18 cellular contexts compared by ENCODE assay signal in the genomic region with DNA sequence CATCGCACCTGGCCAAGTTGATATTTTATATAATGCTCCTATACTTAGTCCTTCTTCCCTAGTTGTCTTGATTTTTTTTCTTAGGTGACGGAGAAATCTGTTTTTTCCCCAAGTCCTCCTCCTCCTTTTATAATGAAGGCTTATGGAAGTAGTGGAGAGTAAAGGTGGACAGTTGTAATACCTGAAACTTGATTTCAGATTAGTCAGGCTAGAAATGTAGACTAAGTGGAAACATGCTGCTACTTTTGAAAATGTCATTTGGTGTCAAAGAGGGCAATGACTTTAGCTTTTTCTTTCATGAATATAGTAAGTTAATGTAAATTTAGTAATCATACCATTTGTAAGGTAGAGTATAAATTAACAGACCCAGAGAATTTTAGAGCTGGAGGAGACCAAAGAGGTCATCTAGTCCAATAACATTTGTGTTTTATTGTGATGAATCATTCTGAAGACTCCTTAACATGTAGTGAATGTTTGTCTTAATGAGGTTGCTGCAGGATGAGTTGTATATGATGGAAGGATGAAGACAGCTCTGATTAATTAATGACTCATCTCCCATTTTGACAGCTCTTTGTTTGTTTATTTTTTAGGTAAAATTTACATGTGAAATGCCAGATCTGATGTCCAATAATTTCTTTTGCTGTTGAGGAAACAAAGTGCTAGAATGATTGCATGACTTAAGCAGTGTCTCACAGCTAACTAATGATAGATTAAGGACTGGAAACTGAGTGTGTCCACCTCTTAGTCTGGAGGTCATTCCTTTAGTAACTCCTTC. TPM values are rescaled to one million over a fixed set of nuclear protein-coding genes. Genes with fewer than 3 reads are reported as not detected.
DNase-seq lines count a peak whose midpoint lies in the region; ATAC-seq lines count a peak whose summit lies in the region.
"Had no signal": no experiment of that assay in that cellular context is flagged by ENCODE, and none has a peak within 500 bp of the region (broad histone marks: within the 10 kb centered on the region; RNA-seq: fewer than 3 reads in every experiment).

No MANE protein-coding gene starts in this region.

- WGBS in mesenchymal stem cell: no CpG with 5 or more reads among the region's 2 CpGs

- DNase-seq in GM04504 (ENCODE audit: low read depth): peak; percentile 5
- peak; percentile 5 for DNase-seq in HT1080 (ENCODE audit: low read depth)
- no peak for DNase-seq in activated naive CD8-positive, alpha-beta T cell treated with anti-CD3 and anti-CD28 coated beads, Interleukin-2, amount 50 U/mL, for 24 hours
- DNase-seq in mesenchymal stem cell: peak; percentile 39
- no peak for DNase-seq in NCI-H1436 treated with DMSO at 0.1 percent for 48 hours (lab: John Stamatoyannopoulos, UW)
- DNase-seq: activated CD4-positive, alpha-beta T cell treated with anti-CD3 and anti-CD28 coated beads for 48 hours; activated gamma-delta T cell treated with Interleukin-2 at 50 U/mL for 16 hours; left lung; naive thymus-derived CD4-positive, alpha-beta T cell; NCI-H187 treated with DMSO at 0.1 percent for 48 hours; NCI-H526 treated with DMSO at 0.1 percent for 48 hours; RPMI8226; stimulated activated CD4-positive, alpha-beta T cell treated with anti-CD3 and anti-CD28 coated beads, Interleukin-2, amount 100 ng/mL, for 24 hours had no signal

- no peak overlapping the region for H2BK15ac ChIP-seq in mesenchymal stem cell (ENCODE audit: low read depth, poor library complexity, severe bottlenecking)

- no peaks in the 10 kb centered on the region for H3K79me1 ChIP-seq in mesenchymal stem cell (replicated peaks; ENCODE audit: low read length, poor library complexity, severe bottlenecking)

- no peaks in the 10 kb centered on the region for H3K9me3 Mint-ChIP-seq in activated naive CD8-positive, alpha-beta T cell treated with anti-CD3 and anti-CD28 coated beads, Interleukin-2, amount 50 U/mL, for 24 hours
- H3K9me3 Mint-ChIP-seq: CD14-positive monocyte; T-helper 1 cell treated with Interleukin-12 subunit alpha and Interleukin-12 subunit beta and Interleukin-4 antibody, amounts not matched to agents 30 μg/mL and 1 μg/mL, for 36 hours had no signal

- no peak overlapping the region for H3K4ac ChIP-seq in mesenchymal stem cell (ENCODE audit: low read depth in 1 of 2, low read length in 2 of 2)

- H3K4me1 Mint-ChIP-seq in activated naive CD8-positive, alpha-beta T cell treated with anti-CD3 and anti-CD28 coated beads, Interleukin-2, amount 50 U/mL, for 24 hours: peaks cover 50% of the 10 kb centered on the region

- H4K91ac ChIP-seq in mesenchymal stem cell (ENCODE audit: low read length): no peak overlapping the region

- H3K27me3 ChIP-seq in mesenchymal stem cell (ENCODE audit: control insufficient read depth in 1 of 2, insufficient read depth in 1 of 2, low read length in 2 of 2): no peaks in the 10 kb centered on the region
- H3K27me3 ChIP-seq: left lung, vagina had no signal

- H2BK12ac ChIP-seq in mesenchymal stem cell (ENCODE audit: low read length in 2 of 2): no peak overlapping the region

- no peak overlapping the region for H2BK5ac ChIP-seq in mesenchymal stem cell (ENCODE audit: low read depth, low read length, poor library complexity, severe bottlenecking)

- H2BK120ac ChIP-seq in mesenchymal stem cell (ENCODE audit: low read depth, low read length): no peak overlapping the region

- no peak overlapping the region for H3K4me3 ChIP-seq in mesenchymal stem cell (ENCODE audit: insufficient read depth in 1 of 2, low read depth in 1 of 2, low read length in 2 of 2)
- H3K4me3 ChIP-seq: left lung, vagina had no signal

- H4K8ac ChIP-seq in mesenchymal stem cell (ENCODE audit: low read length): no peak overlapping the region

- H3K4me1 ChIP-seq in mesenchymal stem cell (ENCODE audit: control insufficient read depth, insufficient read depth, low read depth, low read length): no peaks in the 10 kb centered on the region

- no peak overlapping the region for H3K23ac ChIP-seq in mesenchymal stem cell (ENCODE audit: low read length in 2 of 2)

- ATAC-seq in activated naive CD8-positive, alpha-beta T cell treated with anti-CD3 and anti-CD28 coated beads, Interleukin-2, amount 50 U/mL, for 24 hours: peak; percentile 83
- no peak for ATAC-seq in GM18519 (IDR thresholded peaks at IDR 0.05; ENCODE audit: low FRiP score, unreplicated experiment)
- ATAC-seq in HG02938 (IDR thresholded peaks at IDR 0.05; ENCODE audit: unreplicated experiment): no peak
- ATAC-seq: left lung; naive thymus-derived CD4-positive, alpha-beta T cell had no signal

- no peak overlapping the region for H3K27ac ChIP-seq in mesenchymal stem cell (ENCODE audit: low read length, poor library complexity, severe bottlenecking)
- H3K27ac ChIP-seq: left lung, vagina had no signal

- no peak overlapping the region for H2AK5ac ChIP-seq in mesenchymal stem cell (ENCODE audit: low read length, severe bottlenecking)

- H3K9me3 ChIP-seq in mesenchymal stem cell (ENCODE audit: control insufficient read depth, low read length): no peaks in the 10 kb centered on the region
- H3K9me3 ChIP-seq: left lung, vagina had no signal

- H3K36me3 ChIP-seq in mesenchymal stem cell (ENCODE audit: control insufficient read depth in 1 of 2, insufficient read depth in 2 of 2, low read depth in 1 of 2, low read length in 2 of 2): peaks cover 0 to 13% of the 10 kb centered on the region in 2 experiments
- H3K36me3 ChIP-seq: vagina had no signal

- no peak overlapping the region for H3K4me2 ChIP-seq in mesenchymal stem cell (ENCODE audit: low read length, poor library complexity, severe bottlenecking)

- H3K27me3 Mint-ChIP-seq in activated naive CD8-positive, alpha-beta T cell treated with anti-CD3 and anti-CD28 coated beads, Interleukin-2, amount 50 U/mL, for 24 hours: no peaks in the 10 kb centered on the region
- H3K27me3 Mint-ChIP-seq: naive thymus-derived CD4-positive, alpha-beta T cell had no signal

- H3K27ac Mint-ChIP-seq in activated naive CD8-positive, alpha-beta T cell treated with anti-CD3 and anti-CD28 coated beads, Interleukin-2, amount 50 U/mL, for 24 hours: peak overlapping the region; percentile 29
- H3K27ac Mint-ChIP-seq: T-helper 1 cell treated with Interleukin-12 subunit alpha and Interleukin-12 subunit beta and Interleukin-4 antibody, amounts not matched to agents 30 μg/mL and 1 μg/mL, for 36 hours had no signal

- no peak overlapping the region for H3K18ac ChIP-seq in mesenchymal stem cell (ENCODE audit: low read depth in 1 of 2, low read length in 2 of 2)

- no peak overlapping the region for H2AFZ ChIP-seq in mesenchymal stem cell (ENCODE audit: low read depth, low read length)

- H3K36me3 Mint-ChIP-seq in activated naive CD8-positive, alpha-beta T cell treated with anti-CD3 and anti-CD28 coated beads, Interleukin-2, amount 50 U/mL, for 24 hours (ENCODE audit: low read depth): peaks cover 32% of the 10 kb centered on the region

- H3K9ac ChIP-seq in mesenchymal stem cell (ENCODE audit: low read length): no peak overlapping the region

- no peak overlapping the region for H3K4me3 Mint-ChIP-seq in activated naive CD8-positive, alpha-beta T cell treated with anti-CD3 and anti-CD28 coated beads, Interleukin-2, amount 50 U/mL, for 24 hours
- H3K4me3 Mint-ChIP-seq: CD14-positive monocyte; T-helper 1 cell treated with Interleukin-12 subunit alpha and Interleukin-12 subunit beta and Interleukin-4 antibody, amounts not matched to agents 30 μg/mL and 1 μg/mL, for 36 hours had no signal

- no peak overlapping the region for H3K14ac ChIP-seq in mesenchymal stem cell (ENCODE audit: low read length in 2 of 2)

RNA-seq across cellular contexts. Expression of gene CTDSPL2, which starts 8.7 kb away (rescaled TPM):
- 60.1 and 69.7 TPM in 2 replicates for total RNA-seq in HT1080 (2014; rRNA removed; shearing (Covaris generic))
- 24.9 TPM in 2 replicates for polyA plus RNA-seq in HT1080 (2015; cell fraction: cytosol; rRNA removed)
- polyA plus RNA-seq in HT1080 (2015; cell fraction: nucleus; rRNA removed): 29.8 and 31.7 TPM in 2 replicates
- polyA plus RNA-seq in mesenchymal stem cell (2013, experiment 1 of 2): 25.2 TPM
- polyA plus RNA-seq in mesenchymal stem cell (2013, experiment 2 of 2): 24.7 TPM

Comparison
In these comparisons a context has a peak if more than half of its experiments do, and no peak if none do; other contexts are left out.
1. DNase-seq: peak in GM04504 (single experiment), HT1080 (single experiment) and mesenchymal stem cell (single experiment); none in activated naive CD8-positive, alpha-beta T cell treated with anti-CD3 and anti-CD28 coated beads, Interleukin-2, amount 50 U/mL, for 24 hours (single experiment) and NCI-H1436 treated with DMSO at 0.1 percent for 48 hours (single experiment).